Comparison of ENCODE assay signal across 8 cellular contexts in genomic region chr2:231785413-231785812, GRCh38. TPM values are rescaled to one million over a fixed set of nuclear protein-coding genes. Genes with fewer than 3 reads are reported as not detected.
A peak's percentile ranks its signal among the peaks of the same experiment; 100 is the strongest.
DNase-seq lines count a peak whose midpoint lies in the region; ATAC-seq and TF ChIP-seq lines count a peak whose summit lies in the region.

No MANE protein-coding gene starts in this region.

- H3K36me3 Mint-ChIP-seq in activated CD8-positive, alpha-beta memory T cell treated with anti-CD3 and anti-CD28 coated beads, Interleukin-2, amount 10 ng/mL, durations not matched to agents 7 days and 5 days = peaks cover 6% of the 10 kb centered on the region
- H3K36me3 Mint-ChIP-seq in T-cell (peaks cover 5% of the 10 kb centered on the region), glutamatergic neuron (ENCODE audit: unreplicated experiment) (no peaks in the 10 kb centered on the region)
- H3K36me3 Mint-ChIP-seq in stimulated activated memory B cell treated with anti-CD40 and anti-IgM and Interleukin-4, amounts not matched to agents 10 μg/mL and 1 μg/mL and 100 μg/mL, for 72 hours = peaks cover 19% of the 10 kb centered on the region

- peak overlapping the region; percentile 92 for H3K4me3 Mint-ChIP-seq in activated CD8-positive, alpha-beta memory T cell treated with anti-CD3 and anti-CD28 coated beads, Interleukin-2, amount 10 ng/mL, durations not matched to agents 7 days and 5 days
- H3K4me3 Mint-ChIP-seq in T-cell (peak overlapping the region; percentile 84 to 98 (median 89)), glutamatergic neuron (ENCODE audit: unreplicated experiment) (peak overlapping the region; percentile 90)
- peak overlapping the region; percentile 93 for H3K4me3 Mint-ChIP-seq in stimulated activated memory B cell treated with anti-CD40 and anti-IgM and Interleukin-4, amounts not matched to agents 10 μg/mL and 1 μg/mL and 100 μg/mL, for 72 hours

- H3K4me1 Mint-ChIP-seq in activated CD8-positive, alpha-beta memory T cell treated with anti-CD3 and anti-CD28 coated beads, Interleukin-2, amount 10 ng/mL, durations not matched to agents 7 days and 5 days = peaks cover 56% of the 10 kb centered on the region
- H3K4me1 Mint-ChIP-seq in T-cell (peaks cover 75 to 82% (median 77%) of the 10 kb centered on the region in 3 donors), glutamatergic neuron (ENCODE audit: low read depth, unreplicated experiment) (peaks cover 18% of the 10 kb centered on the region)
- peaks cover 59% of the 10 kb centered on the region for H3K4me1 Mint-ChIP-seq in stimulated activated memory B cell treated with anti-CD40 and anti-IgM and Interleukin-4, amounts not matched to agents 10 μg/mL and 1 μg/mL and 100 μg/mL, for 72 hours

- no peaks in the 10 kb centered on the region for H3K9me3 Mint-ChIP-seq in activated CD8-positive, alpha-beta memory T cell treated with anti-CD3 and anti-CD28 coated beads, Interleukin-2, amount 10 ng/mL, durations not matched to agents 7 days and 5 days (ENCODE audit: low read depth)
- H3K9me3 Mint-ChIP-seq in T-cell = no peaks in the 10 kb centered on the region
- H3K9me3 Mint-ChIP-seq in glutamatergic neuron (ENCODE audit: unreplicated experiment) = peaks cover 13% of the 10 kb centered on the region
- H3K9me3 Mint-ChIP-seq in stimulated activated memory B cell treated with anti-CD40 and anti-IgM and Interleukin-4, amounts not matched to agents 10 μg/mL and 1 μg/mL and 100 μg/mL, for 72 hours = no peaks in the 10 kb centered on the region

- no peak for DNase-seq in activated CD8-positive, alpha-beta memory T cell treated with anti-CD3 and anti-CD28 coated beads, Interleukin-2, amount 10 ng/mL, durations not matched to agents 7 days and 5 days
- no peak for DNase-seq in activated CD8-positive, alpha-beta memory T cell treated with anti-CD3 and anti-CD28 coated beads, Interleukin-2, amount 50 U/mL, for 48 hours
- no peak for DNase-seq in T-cell
- no peak for DNase-seq in glutamatergic neuron
- DNase-seq in occipital lobe (lab: John Stamatoyannopoulos, UW) = no peak
- DNase-seq in AG08395 (ENCODE audit: low spot score) = no peak
- no peak for DNase-seq in lower leg skin (ENCODE audit: low spot score in 2 of 2)

- CTCF ChIA-PET in activated CD8-positive, alpha-beta memory T cell treated with anti-CD3 and anti-CD28 coated beads, Interleukin-2, amount 10 ng/mL, durations not matched to agents 7 days and 5 days (lab: Charles Lee) = interaction anchor here (1.3 to 2.4 kb wide), 9 partner anchors 11 to 184 kb away, joined by 3 to 12 read pairs (median 6); no protein-coding TSS in a partner anchor
- CTCF ChIA-PET in T-cell (lab: Charles Lee) = interaction anchor here in 1 of 2 donors (1.1 kb wide), 1 partner anchor 9 kb away, joined by 4 read pairs; no protein-coding TSS in a partner anchor

- 83 to 85% methylated on average over 2 of the region's 2 CpGs for WGBS in lower leg skin, 2 donors

- ATAC-seq in activated CD8-positive, alpha-beta memory T cell treated with anti-CD3 and anti-CD28 coated beads, Interleukin-2, amount 10 ng/mL, durations not matched to agents 7 days and 5 days = no peak
- no peak for ATAC-seq in T-cell (replicated peaks in 1 of 4)
- ATAC-seq in stimulated activated memory B cell treated with anti-CD40 and anti-IgM and Interleukin-4, amounts not matched to agents 10 μg/mL and 1 μg/mL and 100 μg/mL, for 72 hours = peak; percentile 5

- POLR2A ChIA-PET in T-cell (lab: Charles Lee) = interaction anchor here in 1 of 2 donors (0.5 kb wide), 1 partner anchor 1780 kb away, joined by 3 read pairs; no protein-coding TSS in a partner anchor

- H3K4me3 ChIP-seq in lower leg skin (ENCODE audit: low read depth, poor library complexity, severe bottlenecking) = no peak overlapping the region

- no peak for TF ChIP-seq POLR2A in lower leg skin (IDR thresholded peaks at IDR 0.05)

- intact Hi-C loops in lower leg skin (cut with DNase I; ENCODE audit: low total_unique reads) = no loop called here

- no peaks in the 10 kb centered on the region for H3K27me3 Mint-ChIP-seq in activated CD8-positive, alpha-beta memory T cell treated with anti-CD3 and anti-CD28 coated beads, Interleukin-2, amount 10 ng/mL, durations not matched to agents 7 days and 5 days
- H3K27me3 Mint-ChIP-seq in T-cell (no peaks in the 10 kb centered on the region), glutamatergic neuron (ENCODE audit: unreplicated experiment) (peaks cover 6% of the 10 kb centered on the region)
- no peaks in the 10 kb centered on the region for H3K27me3 Mint-ChIP-seq in stimulated activated memory B cell treated with anti-CD40 and anti-IgM and Interleukin-4, amounts not matched to agents 10 μg/mL and 1 μg/mL and 100 μg/mL, for 72 hours

- no peak overlapping the region for H3K27ac Mint-ChIP-seq in activated CD8-positive, alpha-beta memory T cell treated with anti-CD3 and anti-CD28 coated beads, Interleukin-2, amount 10 ng/mL, durations not matched to agents 7 days and 5 days
- H3K27ac Mint-ChIP-seq in T-cell = peak overlapping the region; percentile 83 to 90
- H3K27ac Mint-ChIP-seq in glutamatergic neuron (ENCODE audit: unreplicated experiment) = peak overlapping the region; percentile 88
- peak overlapping the region; percentile 85 for H3K27ac Mint-ChIP-seq in stimulated activated memory B cell treated with anti-CD40 and anti-IgM and Interleukin-4, amounts not matched to agents 10 μg/mL and 1 μg/mL and 100 μg/mL, for 72 hours

- TF ChIP-seq CTCF in glutamatergic neuron (IDR thresholded peaks at IDR 0.05; ENCODE audit: partially characterized antibody, unreplicated experiment) (no peak), lower leg skin (IDR thresholded peaks at IDR 0.05) (no peak)

RNA-seq across cellular contexts. Expression of gene COPS7B, which starts 0.8 kb away (rescaled TPM):
- 10 to 100 TPM; 47.3 to 54.4 TPM for total RNA-seq in activated CD8-positive, alpha-beta memory T cell treated with anti-CD3 and anti-CD28 coated beads, Interleukin-2, amount 10 ng/mL, durations not matched to agents 7 days and 5 days
- total RNA-seq in T-cell = 10 to 100 TPM; 39.8 to 53.1 (median 49.7) TPM
- total RNA-seq in glutamatergic neuron (ENCODE audit: unreplicated experiment) = 53.2 TPM
- 22.3 TPM for total RNA-seq in occipital lobe
- total RNA-seq in lower leg skin = 10 to 100 TPM; 13.7 to 35.2 (median 24.4) TPM

RNA-seq across cellular contexts. Expression of gene PDE6D, which starts 4.3 kb away (rescaled TPM):
- 10 to 100 TPM; 37.5 to 41.7 TPM for total RNA-seq in activated CD8-positive, alpha-beta memory T cell treated with anti-CD3 and anti-CD28 coated beads, Interleukin-2, amount 10 ng/mL, durations not matched to agents 7 days and 5 days
- total RNA-seq in T-cell (10 to 100 TPM; 17.4 to 33.1 (median 25.2) TPM), glutamatergic neuron (ENCODE audit: unreplicated experiment) (47.1 TPM), occipital lobe (25.4 TPM), lower leg skin (10 to 100 TPM; 13.0 to 25.3 (median 18.1) TPM)
